ENCODE assay signal across 8 cellular contexts in genomic region chr6:28838634-28839442, GRCh38.
DNase-seq lines count a peak whose midpoint lies in the region; ATAC-seq and TF ChIP-seq lines count a peak whose summit lies in the region.

No MANE protein-coding gene starts in this region.

- H3K36me3 ChIP-seq in BE2C, result no peaks in the 10 kb centered on the region

- DNase-seq in BE2C (peak; percentile 92), NCI-H774 (lab: John Stamatoyannopoulos, UW) (peak; percentile 66), dorsolateral prefrontal cortex (peak; percentile 66 to 92 (median 80)), lower leg skin (ENCODE audit: low spot score in 2 of 2) (peak; percentile 65 to 95)
- DNase-seq in activated CD4-positive, alpha-beta T cell treated with anti-CD3 and anti-CD28 coated beads, Interleukin-2, amount 50 U/mL, for 4 hours, result peak; percentile 78 to 82
- peak; percentile 83 to 85 for DNase-seq in stimulated activated CD4-positive, alpha-beta T cell treated with anti-CD3 and anti-CD28 coated beads, Interleukin-2, amount 100 ng/mL, for 48 hours

- peak overlapping the region; percentile 87 for H3K4me3 ChIP-seq in BE2C (ENCODE audit: low read depth, low read length)
- H3K4me3 ChIP-seq in dorsolateral prefrontal cortex, result peak overlapping the region; percentile 44 to 90 (median 77)
- peak overlapping the region; percentile 61 for H3K4me3 ChIP-seq in lower leg skin (ENCODE audit: low read depth, poor library complexity, severe bottlenecking)

- intact Hi-C loops in dorsolateral prefrontal cortex (cut with DNase I), result loop anchor here (1.0 to 5.0 kb wide), 8 partner anchors 24 to 178 kb away; no protein-coding TSS in a partner anchor
- intact Hi-C loops in lower leg skin (cut with DNase I; ENCODE audit: low total_unique reads), result loop anchor here (5.0 kb wide), 1 partner anchor 178 kb away; no protein-coding TSS in a partner anchor

- 0 to 1% methylated on average over 43 of the region's 43 CpGs for WGBS in lower leg skin, 2 donors

- H3K27me3 ChIP-seq in BE2C (peaks cover 16% of the 10 kb centered on the region), dorsolateral prefrontal cortex (peaks cover 0 to 47% (median 7%) of the 10 kb centered on the region in 45 donors)

- no peak for TF ChIP-seq POLR2A in lower leg skin (IDR thresholded peaks at IDR 0.05)

- no peaks in the 10 kb centered on the region for H3K9me3 ChIP-seq in BE2C

- TF ChIP-seq CTCF in BE2C (IDR thresholded peaks at IDR 0.05; ENCODE audit: low read depth, low read length) (peak; percentile 74), dorsolateral prefrontal cortex (IDR thresholded peaks at IDR 0.05 in 54 of 56, conservative IDR thresholded peaks at IDR 0.05 in 2 of 56; ENCODE audit: low read depth in 1 of 56, partially characterized antibody in 56 of 56) (peak in 55 of 56 donors; percentile 37 to 80 (median 62)), lower leg skin (IDR thresholded peaks at IDR 0.05) (peak in 1 of 3 donors; percentile 26)

- peak; percentile 69 for ATAC-seq in GM19328 (IDR thresholded peaks at IDR 0.05; ENCODE audit: unreplicated experiment)
- ATAC-seq in HG03565 (IDR thresholded peaks at IDR 0.05; ENCODE audit: unreplicated experiment), result peak; percentile 35

- no peaks in the 10 kb centered on the region for H3K4me1 ChIP-seq in BE2C

- peak overlapping the region in 56 of 59 donors; percentile 2 to 90 (median 70) for H3K27ac ChIP-seq in dorsolateral prefrontal cortex

Comparison
In these comparisons a context has a peak if more than half of its experiments do, and no peak if none do; other contexts are left out.
1. Peak in every context shown above with its lines: DNase-seq, ATAC-seq, H3K4me3 ChIP-seq and H3K27ac ChIP-seq.